9 cellular contexts compared by ENCODE assay signal in genomic region chr20:33922224-33922623, GRCh38.
"Had no signal": no experiment of that assay in that cellular context is flagged by ENCODE, and none has a peak within 500 bp of the region (broad histone marks: within the 10 kb centered on the region; RNA-seq: fewer than 3 reads in every experiment).

No MANE protein-coding gene starts in this region.

- DNase-seq: H9, HCEC 1CT, HFFc6, KBM-7 had no signal

- H2AFZ ChIP-seq: GM23338 had no signal

- H3K27ac ChIP-seq: KMS-11 had no signal

- ATAC-seq: GM23338 had no signal

- H3K9ac ChIP-seq: KMS-11 had no signal

- H3K4me2 ChIP-seq: GM23338, KMS-11 had no signal

- H3K4me3 ChIP-seq: GM23338 had no signal

- FAIRE-seq: H1, H54, HTR-8/SVneo had no signal
